ENCODE assay signal across 7 cellular contexts in genomic region chr6:27972750-27973149, GRCh38.
"Had no signal": no experiment of that assay in that cellular context is flagged by ENCODE, and none has a peak within 500 bp of the region (broad histone marks: within the 10 kb centered on the region; RNA-seq: fewer than 3 reads in every experiment).

No MANE protein-coding gene starts in this region.

- H3K4me3 ChIP-seq: GM12878 had no signal

- ATAC-seq: GM12878 had no signal

- FAIRE-seq: GM12878, GM12891, GM12892, GM18507, GM19239 had no signal

- DNase-seq: GDM1, GF-D8 had no signal
